8 cellular contexts compared by ENCODE assay signal in the genomic region with DNA sequence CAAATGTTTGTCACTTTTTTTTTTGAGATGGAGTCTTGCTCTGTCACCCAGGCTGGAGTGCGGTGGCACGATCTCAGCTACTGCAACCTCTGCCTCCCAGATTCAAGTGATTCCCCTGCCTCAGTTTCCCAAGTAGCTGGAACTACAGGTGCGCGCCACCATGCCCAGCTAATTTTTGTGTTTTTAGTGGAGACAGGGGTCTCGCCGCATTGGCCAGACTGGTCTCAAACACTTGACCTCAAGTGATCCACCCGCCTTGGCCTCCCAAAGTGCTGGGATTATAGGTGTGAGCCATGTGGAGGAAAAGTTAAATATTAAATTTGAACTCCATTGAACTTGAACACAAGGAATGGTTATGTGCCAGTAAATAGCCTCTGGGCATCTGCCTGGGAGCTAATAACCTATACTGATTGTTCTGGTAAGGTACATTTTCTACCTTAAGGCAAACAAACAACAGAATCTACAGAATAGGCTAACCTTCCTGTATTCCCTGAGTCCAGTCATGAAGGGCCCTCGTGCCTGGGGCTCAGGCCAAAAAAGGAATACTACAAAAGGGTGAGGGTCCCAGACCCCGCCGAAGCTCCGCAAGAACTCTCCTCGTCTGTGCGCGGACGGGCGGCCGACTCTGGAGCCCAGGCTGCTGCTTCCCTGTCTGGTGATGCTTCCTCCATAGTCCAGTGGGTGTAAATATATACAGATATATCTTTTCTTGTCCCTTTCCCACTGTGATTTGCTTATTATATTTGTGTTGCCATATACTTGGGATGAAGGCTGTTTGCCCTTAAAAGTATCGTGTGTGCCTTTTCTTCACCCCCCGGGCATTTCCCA.
A peak's percentile ranks its signal among the peaks of the same experiment; 100 is the strongest.
DNase-seq lines count a peak whose midpoint lies in the region; TF ChIP-seq lines count a peak whose summit lies in the region.

No MANE protein-coding gene starts in this region.

- H3K4me2 ChIP-seq in OCI-LY7 (ENCODE audit: low read length) (peak overlapping the region; percentile 34; the same call in 1 of the 2 replicates), fibroblast of lung (ENCODE audit: extremely low read depth, insufficient read depth, low read length) (peak overlapping the region; percentile 61)

- no peaks in the 10 kb centered on the region for H3K36me3 Mint-ChIP-seq in Caco-2 (ENCODE audit: insufficient read depth, unreplicated experiment)

- POLR2A ChIA-PET in Caco-2 (lab: Charles Lee) (no interaction called here), OCI-LY7 (lab: Charles Lee) (interaction anchor here (0.6 kb wide), 1 partner anchor 164 kb away, joined by 3 read pairs; no protein-coding TSS in a partner anchor)

- peak overlapping the region; percentile 37 for H3K4me3 ChIP-seq in Caco-2 (ENCODE audit: low read depth, low read length)
- H3K4me3 ChIP-seq in OCI-LY7 (ENCODE audit: low read depth, low read length, poor library complexity, severe bottlenecking): no peak overlapping the region
- peak overlapping the region; percentile 62 to 72 (median 70) for H3K4me3 ChIP-seq in fibroblast of lung (replicated peaks in 1 of 4; ENCODE audit: control extremely low read depth in 1 of 4, insufficient read depth in 1 of 4, low read depth in 3 of 4, low read length in 4 of 4)
- H3K4me3 ChIP-seq in rectal smooth muscle tissue (ENCODE audit: low read length): peak overlapping the region; percentile 82

- no peaks in the 10 kb centered on the region for H3K9me3 Mint-ChIP-seq in Caco-2 (ENCODE audit: unreplicated experiment)

- H3K36me3 ChIP-seq in Caco-2 (ENCODE audit: control insufficient read depth, insufficient read depth, low read length) (no peaks in the 10 kb centered on the region), OCI-LY7 (ENCODE audit: insufficient read depth, low read length) (no peaks in the 10 kb centered on the region), fibroblast of lung (ENCODE audit: control insufficient read depth, insufficient read depth, low read length) (no peaks in the 10 kb centered on the region), rectal smooth muscle tissue (ENCODE audit: control insufficient read depth, insufficient read depth, low read length) (no peaks in the 10 kb centered on the region)

- H3K9me3 ChIP-seq in Caco-2: no peaks in the 10 kb centered on the region
- H3K9me3 ChIP-seq in OCI-LY7 (ENCODE audit: low read length): no peaks in the 10 kb centered on the region
- H3K9me3 ChIP-seq in fibroblast of lung (ENCODE audit: control insufficient read depth, insufficient read depth, low read depth, low read length): no peaks in the 10 kb centered on the region

- BruUV-seq in Caco-2 (replicated peaks; lab: Mats Ljungman, UMichigan): no TSS peak
- BruUV-seq in OCI-LY7 (replicated peaks; lab: Mats Ljungman, UMichigan): no TSS peak

- intact Hi-C loops in Caco-2 (cut with micrococcal nuclease; ENCODE audit: unreplicated experiment): no loop called here
- intact Hi-C loops in OCI-LY7 (cut with micrococcal nuclease; ENCODE audit: unreplicated experiment): no loop called here

- no peak overlapping the region for H3K27ac ChIP-seq in OCI-LY7 (ENCODE audit: low read depth, low read length, poor library complexity, severe bottlenecking)
- peak overlapping the region; percentile 48 for H3K27ac ChIP-seq in fibroblast of lung (ENCODE audit: insufficient read depth, low read length)
- peak overlapping the region; percentile 71 for H3K27ac ChIP-seq in rectal smooth muscle tissue (ENCODE audit: low read depth, low read length)

- H3K79me2 ChIP-seq in OCI-LY7 (ENCODE audit: insufficient read depth, low read depth, low read length) (no peaks in the 10 kb centered on the region), fibroblast of lung (ENCODE audit: control insufficient read depth, insufficient read depth, low read length) (no peaks in the 10 kb centered on the region)

- H3K27ac Mint-ChIP-seq in Caco-2 (ENCODE audit: unreplicated experiment): peak overlapping the region; percentile 63

- DNase-seq in Caco-2 (no peak), OCI-LY7 (ENCODE audit: low spot score) (no peak), fibroblast of lung (ENCODE audit: low read depth in 2 of 2) (peak in 1 of 2 donors; percentile 2), GM10266 (ENCODE audit: extremely low spot score) (no peak), NCI-H82 (lab: John Stamatoyannopoulos, UW) (no peak)
- no peak for DNase-seq in activated naive CD4-positive, alpha-beta T cell (lab: John Stamatoyannopoulos, UW)
- DNase-seq in activated CD4-positive, alpha-beta T cell treated with anti-CD3 and anti-CD28 coated beads for 1 hour: no peak

- H3K9ac ChIP-seq in fibroblast of lung (ENCODE audit: insufficient read depth, low read length) (peak overlapping the region; percentile 20), rectal smooth muscle tissue (ENCODE audit: low read length) (no peak overlapping the region)

- H2AFZ ChIP-seq in OCI-LY7 (ENCODE audit: low read length) (0 out of 2 replicates have a peak overlapping the region, but pooled peaks have one; percentile 37), fibroblast of lung (ENCODE audit: low read length) (peak overlapping the region; percentile 96)

- H3K27me3 ChIP-seq in Caco-2 (replicated peaks; ENCODE audit: control insufficient read depth, insufficient read depth, low read length) (no peaks in the 10 kb centered on the region), fibroblast of lung (ENCODE audit: control insufficient read depth, insufficient read depth, low read length) (no peaks in the 10 kb centered on the region), rectal smooth muscle tissue (ENCODE audit: control insufficient read depth, insufficient read depth, low read length) (no peaks in the 10 kb centered on the region)

- H3K27me3 Mint-ChIP-seq in Caco-2 (ENCODE audit: insufficient read depth, unreplicated experiment): no peaks in the 10 kb centered on the region

- TF ChIP-seq CTCF in Caco-2 (IDR thresholded peaks at IDR 0.05; ENCODE audit: insufficient read depth in 1 of 2, low read depth in 1 of 2, low read length in 1 of 2, severe bottlenecking in 1 of 2, unreplicated experiment in 1 of 2) (no peak), OCI-LY7 (conservative IDR thresholded peaks at IDR 0.05; ENCODE audit: low read length) (no peak), fibroblast of lung (conservative IDR thresholded peaks at IDR 0.05 in 1 of 2, IDR thresholded peaks at IDR 0.05 in 1 of 2; ENCODE audit: low read depth in 1 of 2, low read length in 2 of 2) (no peak), GM10266 (IDR thresholded peaks at IDR 0.05; ENCODE audit: control insufficient read depth, insufficient read depth, low read depth, missing control alignments) (no peak)

- H3K4me1 Mint-ChIP-seq in Caco-2 (ENCODE audit: low read depth, unreplicated experiment): peaks cover 6% of the 10 kb centered on the region

- H3K4me3 Mint-ChIP-seq in Caco-2 (ENCODE audit: unreplicated experiment): peak overlapping the region; percentile 82

- H4K20me1 ChIP-seq in OCI-LY7 (ENCODE audit: insufficient read depth, low read length): no peaks in the 10 kb centered on the region
- no peaks in the 10 kb centered on the region for H4K20me1 ChIP-seq in fibroblast of lung (ENCODE audit: control insufficient read depth, extremely low read depth, insufficient read depth, low read length)

- H3K4me1 ChIP-seq in Caco-2 (no peaks in the 10 kb centered on the region), OCI-LY7 (ENCODE audit: insufficient read depth, low read length, poor library complexity, severe bottlenecking) (no peaks in the 10 kb centered on the region), fibroblast of lung (ENCODE audit: control insufficient read depth, extremely low read depth, insufficient read depth, low read length) (no peaks in the 10 kb centered on the region), rectal smooth muscle tissue (ENCODE audit: control insufficient read depth, insufficient read depth, low read length) (no peaks in the 10 kb centered on the region)

- no peaks in the 10 kb centered on the region for H3K9me2 ChIP-seq in OCI-LY7 (ENCODE audit: insufficient read depth, low read length)

- CTCF ChIA-PET in Caco-2 (lab: Charles Lee) (no interaction called here), OCI-LY7 (lab: Charles Lee; ENCODE audit: unreplicated experiment) (no interaction called here)
